In the genomic region with DNA sequence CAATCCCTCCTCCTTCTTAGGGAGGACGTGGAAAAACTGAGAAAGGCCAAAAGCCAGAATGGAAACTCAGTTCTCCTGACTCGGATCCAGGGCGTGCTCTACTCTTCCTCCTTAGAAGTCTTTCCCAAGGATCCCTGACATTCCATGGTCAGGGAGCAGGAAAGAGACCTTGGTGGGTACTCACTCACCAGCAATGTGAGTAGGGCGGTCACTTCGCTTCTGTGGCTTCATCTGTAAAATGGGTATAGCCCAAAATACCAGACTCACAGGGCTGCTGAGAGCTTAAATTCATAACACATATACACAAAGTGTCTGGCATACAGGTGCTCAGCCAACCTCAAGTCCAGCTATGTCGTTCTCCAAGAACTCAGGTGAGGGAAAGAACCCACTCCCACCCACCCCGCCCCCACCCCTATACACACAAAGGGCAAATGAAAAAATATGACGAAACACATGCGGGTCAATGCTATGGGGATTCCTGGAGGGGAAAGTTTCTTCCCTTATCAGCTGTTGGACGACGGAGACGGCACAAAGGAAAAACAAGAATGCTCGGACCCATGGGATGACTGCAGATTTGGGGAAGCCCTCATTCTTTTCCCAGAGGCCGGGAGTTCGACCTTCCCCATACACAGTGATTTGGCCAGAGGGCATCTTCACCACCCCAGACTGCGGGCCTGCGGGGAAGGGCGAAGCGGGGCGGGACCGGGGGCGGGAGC, we compare ENCODE assay signal across 8 cellular contexts.
A peak's percentile ranks its signal among the peaks of the same experiment; 100 is the strongest.
DNase-seq lines count a peak whose midpoint lies in the region; ATAC-seq and TF ChIP-seq lines count a peak whose summit lies in the region.

No MANE protein-coding gene starts in this region.

- in situ Hi-C loops in GM13976 (cut with MboI; ENCODE audit: low sequenced_read_pairs, unreplicated experiment) = no loop called here

- H3K9ac ChIP-seq in rectal smooth muscle tissue (ENCODE audit: low read length) = no peak overlapping the region

- peak overlapping the region; percentile 47 for H3K27ac ChIP-seq in RWPE1
- no peak overlapping the region for H3K27ac ChIP-seq in rectal smooth muscle tissue (ENCODE audit: low read depth, low read length)

- no peaks in the 10 kb centered on the region for H3K27me3 ChIP-seq in rectal smooth muscle tissue (ENCODE audit: control insufficient read depth, insufficient read depth, low read length)

- no peaks in the 10 kb centered on the region for H3K4me1 ChIP-seq in rectal smooth muscle tissue (ENCODE audit: control insufficient read depth, insufficient read depth, low read length)

- POLR2A ChIA-PET in RWPE1 (lab: Yijun Ruan, JAX; ENCODE audit: low non-redundant PET) = no interaction called here

- peak overlapping the region; percentile 28; the same call in 1 of the 2 replicates for H3K4me3 ChIP-seq in GM12865 (ENCODE audit: low read depth, low read length)
- H3K4me3 ChIP-seq in fibroblast of mammary gland (ENCODE audit: control insufficient read depth, low read depth, low read length) = peak overlapping the region; percentile 34
- peak overlapping the region; percentile 72 for H3K4me3 ChIP-seq in rectal smooth muscle tissue (ENCODE audit: low read length)

- no peak for TF ChIP-seq CTCF in GM12865 (IDR thresholded peaks at IDR 0.05; ENCODE audit: insufficient read depth, low read depth, low read length, missing control alignments)
- no peak for TF ChIP-seq CTCF in RWPE1 (conservative IDR thresholded peaks at IDR 0.05; ENCODE audit: low read depth)
- no peak for TF ChIP-seq CTCF in fibroblast of mammary gland (conservative IDR thresholded peaks at IDR 0.05; ENCODE audit: control insufficient read depth, insufficient read depth, low read depth, low read length)
- TF ChIP-seq CTCF in GM13976 (IDR thresholded peaks at IDR 0.05; ENCODE audit: borderline replicate concordance, control extremely low read depth, extremely low read depth, insufficient read depth, missing control alignments) = no peak

- CTCF ChIA-PET in RWPE1 (lab: Yijun Ruan, JAX) = interaction anchor here (0.7 to 1.2 kb wide), 2 partner anchors 18 to 73 kb away, joined by 3 to 4 read pairs; no protein-coding TSS in a partner anchor

- DNase-seq in GM12865 (ENCODE audit: low read depth) (no peak), RWPE1 (ENCODE audit: low spot score) (no peak), fibroblast of mammary gland (ENCODE audit: low read depth) (no peak), D341Med (ENCODE audit: low spot score) (no peak), GM13976 (ENCODE audit: low spot score) (no peak)

- no peaks in the 10 kb centered on the region for H3K36me3 ChIP-seq in rectal smooth muscle tissue (ENCODE audit: control insufficient read depth, insufficient read depth, low read length)

- ATAC-seq in GM18861 (IDR thresholded peaks at IDR 0.05; ENCODE audit: unreplicated experiment) (no peak), HG02970 (IDR thresholded peaks at IDR 0.05; ENCODE audit: low FRiP score, unreplicated experiment) (no peak)
